19 cellular contexts compared by ENCODE assay signal in the genomic region with DNA sequence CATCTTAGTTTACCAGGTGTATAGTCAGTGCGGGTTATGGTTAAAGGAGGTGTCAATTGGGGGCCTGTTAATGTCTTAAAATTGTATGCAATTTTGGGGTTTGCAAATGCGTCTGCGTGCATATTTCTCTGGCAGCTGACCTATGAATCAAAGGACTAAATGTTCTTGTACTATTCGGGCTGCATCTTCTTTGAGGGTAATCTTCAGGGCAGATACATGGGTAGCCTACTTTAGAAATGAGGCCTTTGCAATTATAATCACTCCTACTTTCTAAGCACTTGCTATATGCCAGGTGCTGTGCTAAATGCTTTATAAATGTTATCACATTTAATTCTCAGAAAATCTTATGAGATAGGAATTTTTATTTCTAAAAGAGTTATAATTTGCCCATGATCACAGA. TPM values are rescaled to one million over a fixed set of nuclear protein-coding genes. Genes with fewer than 3 reads are reported as not detected.
A peak's percentile ranks its signal among the peaks of the same experiment; 100 is the strongest.
DNase-seq lines count a peak whose midpoint lies in the region; ATAC-seq, FAIRE-seq and TF ChIP-seq lines count a peak whose summit lies in the region.
"Had no signal": no experiment of that assay in that cellular context is flagged by ENCODE, and none has a peak within 500 bp of the region (broad histone marks: within the 10 kb centered on the region; RNA-seq: fewer than 3 reads in every experiment).

No MANE protein-coding gene starts in this region.

- no peaks in the 10 kb centered on the region for H3K27me3 ChIP-seq in HepG2 (ENCODE audit: control insufficient read depth in 1 of 2, insufficient read depth in 2 of 2, low read length in 2 of 2)
- H3K27me3 ChIP-seq in right lobe of liver = no peaks in the 10 kb centered on the region
- no peaks in the 10 kb centered on the region for H3K27me3 ChIP-seq in heart right ventricle
- no peaks in the 10 kb centered on the region for H3K27me3 ChIP-seq in mesendoderm (ENCODE audit: insufficient read depth, low read length, poor library complexity)
- no peaks in the 10 kb centered on the region for H3K27me3 ChIP-seq in GM23248 (replicated peaks; ENCODE audit: insufficient read depth)
- H3K27me3 ChIP-seq: BE2C had no signal

- H4K20me1 ChIP-seq in HepG2 (ENCODE audit: insufficient read depth, low read length) = no peaks in the 10 kb centered on the region
- no peaks in the 10 kb centered on the region for H4K20me1 ChIP-seq in GM23248 (ENCODE audit: insufficient read depth)

- in situ Hi-C loops in HepG2 (cut with HindIII; ENCODE audit: extremely low pct_ligation_motif_present, low pct_unique_long_range_greater_than_20kb) (loop anchor here (25.0 kb wide), 1 partner anchor 146 kb away; no protein-coding TSS in a partner anchor), GM23248 (cut with MboI) (loop anchor here (25.0 kb wide), 2 partner anchors 521 to 721 kb away; a partner anchor contains a TSS)

- no TSS peak for BruUV-seq in HepG2 (replicated peaks; lab: Mats Ljungman, UMichigan)

- H3K36me3 ChIP-seq in HepG2 (replicated peaks in 1 of 2; ENCODE audit: control insufficient read depth in 1 of 2, insufficient read depth in 2 of 2, low read length in 2 of 2) (no peaks in the 10 kb centered on the region), right lobe of liver (no peaks in the 10 kb centered on the region), heart right ventricle (no peaks in the 10 kb centered on the region), mesendoderm (ENCODE audit: control insufficient read depth, insufficient read depth, low read length) (no peaks in the 10 kb centered on the region), GM23248 (ENCODE audit: low read depth) (no peaks in the 10 kb centered on the region)
- H3K36me3 ChIP-seq: BE2C had no signal

- TF ChIP-seq POLR2A in HepG2 (IDR thresholded peaks at IDR 0.05; ENCODE audit: insufficient read depth in 1 of 2, low read depth in 2 of 2, low read length in 2 of 2) (no peak), right lobe of liver (IDR thresholded peaks at IDR 0.05) (no peak)

- H2AFZ ChIP-seq in HepG2 (ENCODE audit: low read length) (no peak overlapping the region), GM23248 (no peak overlapping the region)

- H3K9me2 ChIP-seq in GM23248 (ENCODE audit: insufficient read depth) = no peaks in the 10 kb centered on the region

- WGBS in HepG2 (ENCODE audit: low lambda C conversion rate) = 81% methylated on average over 4 of the region's 4 CpGs
- 90% methylated on average over 4 of the region's 4 CpGs for WGBS in right lobe of liver (ENCODE audit: insufficient coverage, low coverage, low lambda C conversion rate, missing lambda C conversion rate)
- 80 to 83% methylated on average over 4 of the region's 4 CpGs for WGBS in heart right ventricle, 2 donors
- WGBS in mesendoderm (ENCODE audit: extremely low coverage, insufficient coverage, low lambda C conversion rate) = no CpG with 5 or more reads among the region's 4 CpGs
- WGBS in GM23248 (ENCODE audit: low coverage in 1 of 2, low lambda C conversion rate in 2 of 2, missing lambda C conversion rate in 2 of 2), 2 experiments = 99 to 100% methylated on average over 4 of the region's 4 CpGs

- peak overlapping the region; percentile 37 for H3K56ac ChIP-seq in mesendoderm (ENCODE audit: low read length)

- H3K4me1 ChIP-seq in HepG2 (ENCODE audit: insufficient read depth, low read length) (peaks cover 64% of the 10 kb centered on the region), right lobe of liver (peaks cover 0 to 3% (median 0%) of the 10 kb centered on the region in 4 donors), heart right ventricle (peaks cover 0 to 37% (median 4%) of the 10 kb centered on the region in 9 donors), mesendoderm (ENCODE audit: control insufficient read depth, low read depth, low read length) (peaks cover 9% of the 10 kb centered on the region), GM23248 (ENCODE audit: insufficient read depth) (no peaks in the 10 kb centered on the region)

- H2BK5ac ChIP-seq in mesendoderm (ENCODE audit: low read length) = peak overlapping the region; percentile 29

- H3K23ac ChIP-seq in mesendoderm (ENCODE audit: low read length) = no peak overlapping the region

- TF ChIP-seq CTCF in HepG2 (CRISPR knock-in tag; IDR thresholded peaks at IDR 0.05) (no peak), right lobe of liver (IDR thresholded peaks at IDR 0.05) (no peak), heart right ventricle (IDR thresholded peaks at IDR 0.05) (no peak)

- POLR2A ChIA-PET in HepG2 (lab: Yijun Ruan, JAX) = interaction anchor here (0.8 kb wide), 1 partner anchor 158 kb away, joined by 3 read pairs; a partner anchor contains a TSS

- H2BK120ac ChIP-seq in mesendoderm (ENCODE audit: low read depth, low read length) = no peak overlapping the region

- H3K18ac ChIP-seq in mesendoderm (ENCODE audit: low read length) = no peak overlapping the region

- no peak for FAIRE-seq in HepG2 (lab: Jason Lieb, UNC)
- FAIRE-seq: A204.1, D721Med, G401.6, GM12891 had no signal

- TF ChIP-seq EP300 in HepG2 (IDR thresholded peaks at IDR 0.05; ENCODE audit: low read depth in 2 of 2, low read length in 2 of 2) (no peak), HepG2 (CRISPR knock-in tag; IDR thresholded peaks at IDR 0.05; ENCODE audit: borderline replicate concordance) (no peak)

- H4K8ac ChIP-seq in mesendoderm (ENCODE audit: low read depth, low read length) = no peak overlapping the region

- H3K9me3 ChIP-seq in HepG2 (ENCODE audit: low read length) (no peaks in the 10 kb centered on the region), right lobe of liver (no peaks in the 10 kb centered on the region), heart right ventricle (no peaks in the 10 kb centered on the region), GM23248 (ENCODE audit: low read depth) (no peaks in the 10 kb centered on the region)
- H3K9me3 ChIP-seq: BE2C had no signal

- ATAC-seq in HepG2 = no peak
- no peak for ATAC-seq in right lobe of liver
- ATAC-seq in heart right ventricle = peak in 5 of 8 donors; percentile 2 to 65 (median 19)
- ATAC-seq: CD8-positive, alpha-beta T cell had no signal

- CTCF ChIA-PET in HepG2 (lab: Yijun Ruan, JAX; ENCODE audit: low intra/inter-chr PET ratio, low total read pairs) = no interaction called here

- H2BK15ac ChIP-seq in mesendoderm (replicated peaks; ENCODE audit: low read depth) = no peak overlapping the region

- intact Hi-C loops in HepG2 (cut with micrococcal nuclease; ENCODE audit: unreplicated experiment) (loop anchor here (5.0 kb wide), 3 partner anchors 156 to 381 kb away; no protein-coding TSS in a partner anchor), right lobe of liver (cut with DNase I) (loop anchor here in 1 of 2 donors (10.0 kb wide), 1 partner anchor 378 kb away; no protein-coding TSS in a partner anchor), heart right ventricle (cut with DNase I) (no loop called here)

- no peak overlapping the region for H2AK5ac ChIP-seq in mesendoderm (ENCODE audit: low read length)

- 0 out of 2 replicates have a peak, but pooled peaks cover 4% of the 10 kb centered on the region for H3F3A ChIP-seq in GM23248 (ENCODE audit: insufficient read depth)

- no peak for TF ChIP-seq RAD21 in HepG2 (CRISPR knock-in tag; IDR thresholded peaks at IDR 0.05)

- no peak overlapping the region for H3K4ac ChIP-seq in mesendoderm (ENCODE audit: low read depth, low read length)

- H3K9ac ChIP-seq in HepG2 (ENCODE audit: insufficient read depth, low read depth, low read length) (no peak overlapping the region), mesendoderm (ENCODE audit: low read length) (no peak overlapping the region), GM23248 (no peak overlapping the region)

- H3K4me2 ChIP-seq in HepG2 (ENCODE audit: low read depth, low read length) = peak overlapping the region; percentile 38
- no peak overlapping the region for H3K4me2 ChIP-seq in mesendoderm (ENCODE audit: low read length)
- H3K4me2 ChIP-seq in GM23248 (ENCODE audit: unreplicated experiment) = no peak overlapping the region

- no peak overlapping the region for H4K5ac ChIP-seq in mesendoderm (ENCODE audit: low read length)

- no peak for DNase-seq in HepG2 (ENCODE audit: low spot score)
- DNase-seq in right lobe of liver = no peak
- no peak for DNase-seq in heart right ventricle
- no peak for DNase-seq in mesendoderm
- no peak for DNase-seq in NOMO-1 treated with DMSO at 0.1 percent for 48 hours (lab: John Stamatoyannopoulos, UW; ENCODE audit: unreplicated experiment)
- DNase-seq in GM23248 = no peak
- DNase-seq in substantia nigra (lab: John Stamatoyannopoulos, UW) = no peak
- DNase-seq: CD8-positive, alpha-beta T cell; COR-L47; DMS79 treated with DMSO at 0.1 percent for 48 hours; EL; GOT3; H9 had no signal

- H3K4me3 ChIP-seq in HepG2 (replicated peaks in 1 of 3; ENCODE audit: insufficient read depth in 1 of 3, low read depth in 2 of 3, low read length in 3 of 3) = no peak overlapping the region
- H3K4me3 ChIP-seq in right lobe of liver = no peak overlapping the region
- no peak overlapping the region for H3K4me3 ChIP-seq in heart right ventricle
- no peak overlapping the region for H3K4me3 ChIP-seq in mesendoderm (ENCODE audit: low read length)
- no peak overlapping the region for H3K4me3 ChIP-seq in GM23248

- H3K79me2 ChIP-seq in HepG2 (ENCODE audit: insufficient read depth, low read length) = no peaks in the 10 kb centered on the region
- H3K79me2 ChIP-seq in mesendoderm (ENCODE audit: control insufficient read depth, insufficient read depth, low read length) = no peaks in the 10 kb centered on the region
- no peaks in the 10 kb centered on the region for H3K79me2 ChIP-seq in GM23248 (ENCODE audit: insufficient read depth)

- peak overlapping the region; percentile 49 for H3K27ac ChIP-seq in HepG2 (ENCODE audit: extremely low read length, insufficient read depth, low read length)
- H3K27ac ChIP-seq in right lobe of liver = no peak overlapping the region
- H3K27ac ChIP-seq in heart right ventricle = peak overlapping the region in 8 of 10 donors; percentile 7 to 61 (median 32)
- no peak overlapping the region for H3K27ac ChIP-seq in mesendoderm (ENCODE audit: low read depth, low read length)
- H3K27ac ChIP-seq in GM23248 = no peak overlapping the region
- no peak overlapping the region for H3K27ac ChIP-seq in substantia nigra (ENCODE audit: low read depth, low read length, poor library complexity, severe bottlenecking)
- H3K27ac ChIP-seq: C4-2B had no signal

- H3K79me1 ChIP-seq in mesendoderm (ENCODE audit: low read length) = no peaks in the 10 kb centered on the region

RNA-seq across cellular contexts. Expression of a gene that starts 58.2 kb away (rescaled TPM):
- total RNA-seq in HepG2 (2016; rRNA removed; fragmentation: Illumina TruSeq; extraction: Trizol) = 11.9 and 15.7 TPM in 2 replicates
- total RNA-seq in HepG2 (2016; cell fraction: cytosol; rRNA removed; fragmentation: Illumina TruSeq; extraction: Trizol; ENCODE audit: low read depth) = 3.2 and 4.3 TPM in 2 replicates
- 11.6 and 16.8 TPM in 2 replicates for total RNA-seq in HepG2 (2016; cell fraction: insoluble cytoplasmic fraction; rRNA removed; fragmentation: Illumina TruSeq; extraction: Trizol)
- total RNA-seq in HepG2 (2016; cell fraction: membrane; rRNA removed; fragmentation: Illumina TruSeq; extraction: Trizol) = 7.2 and 8.1 TPM in 2 replicates
- 14.9 and 18.8 TPM in 2 replicates for total RNA-seq in HepG2 (2016; cell fraction: nucleus; rRNA removed; fragmentation: Illumina TruSeq; extraction: Trizol)
- polyA plus RNA-seq in HepG2 (2011; rRNA removed) = 9.5 and 12.4 TPM in 2 replicates
- polyA plus RNA-seq in HepG2 (2011; cell fraction: cytosol; rRNA removed) = 9.0 and 9.5 TPM in 2 replicates
- polyA plus RNA-seq in HepG2 (2011; cell fraction: nucleus; rRNA removed) = 4.3 and 4.9 TPM in 2 replicates
- polyA plus RNA-seq in HepG2 (2012) = 19.8 and 22.3 TPM in 2 replicates
- 3.2 TPM in 2 replicates for polyA plus RNA-seq in HepG2 (2016; cell fraction: cytosol; fragmentation: Illumina TruSeq; extraction: Trizol; ENCODE audit: low read depth)
- 16.7 and 17.6 TPM in 2 replicates for polyA plus RNA-seq in HepG2 (2016; cell fraction: insoluble cytoplasmic fraction; fragmentation: Illumina TruSeq; extraction: Trizol; ENCODE audit: low read depth)
- 6.9 and 7.0 TPM in 2 replicates for polyA plus RNA-seq in HepG2 (2016; cell fraction: membrane; fragmentation: Illumina TruSeq; extraction: Trizol; ENCODE audit: low read depth)
- 25.9 and 28.4 TPM in 2 replicates for polyA plus RNA-seq in HepG2 (2016; cell fraction: nucleus; fragmentation: Illumina TruSeq; extraction: Trizol; ENCODE audit: insufficient read depth, low read depth)
- 9.6 and 10.1 TPM in 2 replicates for polyA minus RNA-seq in HepG2 (2011; rRNA and poly(A)+ RNA removed; ENCODE audit: low replicate concordance)
- polyA minus RNA-seq in HepG2 (2011; cell fraction: cytosol; rRNA and poly(A)+ RNA removed) = 15.8 and 18.5 TPM in 2 replicates
- 14.2 and 14.9 TPM in 2 replicates for polyA minus RNA-seq in HepG2 (2011; cell fraction: nucleus; rRNA and poly(A)+ RNA removed)
- total RNA-seq in right lobe of liver = 10 to 100 TPM; 50.4 to 61.1 (median 57.1) TPM
- 10 to 100 TPM; 52.7 to 67.4 (median 60.7) TPM for total RNA-seq in heart right ventricle
- polyA plus RNA-seq in heart right ventricle = 10 to 100 TPM; 25.2 to 52.8 TPM
- 20.2 TPM for polyA plus RNA-seq in mesendoderm (2013, experiment 1 of 2)
- 19.9 TPM for polyA plus RNA-seq in mesendoderm (2013, experiment 2 of 2)
- total RNA-seq in GM23248 (2014; rRNA removed; shearing (Covaris generic)) = 55.2 and 57.5 TPM in 2 replicates
- 75.3 and 76.4 TPM in 2 replicates for polyA plus RNA-seq in GM23248 (2016; fragmentation: Nextera tagmentation; extraction: Ambion mirVana)

Comparison
In these comparisons a context has a peak if more than half of its experiments do, and no peak if none do; other contexts are left out.
1. H3K27ac ChIP-seq: peak in HepG2 (single experiment) and heart right ventricle (8 of 10); none in right lobe of liver (0 of 3), mesendoderm (single experiment), GM23248 (single experiment) and substantia nigra (single experiment).
2. ATAC-seq: peak in heart right ventricle (5 of 8); none in HepG2 (single experiment) and right lobe of liver (0 of 4).